Comparison of ENCODE assay signal across 16 cellular contexts in the genomic region with DNA sequence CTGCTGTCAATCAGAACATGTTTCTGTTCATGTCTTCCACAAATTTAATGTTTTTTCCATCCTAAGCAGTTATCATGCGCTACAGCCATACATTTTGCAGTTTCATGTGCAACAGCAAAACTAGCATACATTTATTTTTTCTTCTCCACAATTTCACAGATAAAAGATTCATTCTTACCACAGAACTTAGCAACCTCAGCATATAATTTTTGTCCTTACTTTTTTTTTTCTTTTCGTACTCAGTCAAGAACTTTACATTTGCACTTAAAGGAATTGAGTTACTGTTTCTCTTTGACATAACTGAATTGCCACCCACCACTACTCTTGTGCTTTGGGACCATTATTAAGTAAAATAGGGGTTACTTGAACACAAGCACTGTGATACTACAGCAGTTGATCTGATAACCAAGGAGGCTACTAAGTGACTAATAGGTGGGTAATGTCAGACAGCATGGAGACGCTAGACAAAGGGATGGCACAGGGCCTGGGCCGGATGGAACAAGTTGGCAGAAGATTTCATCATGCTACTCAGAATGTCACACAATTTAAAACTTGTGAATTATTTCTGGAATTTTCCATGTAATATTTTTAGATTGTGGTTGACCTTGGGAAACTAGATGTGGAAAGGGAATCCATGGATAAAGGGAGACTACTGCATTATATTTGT. TPM values are rescaled to one million over a fixed set of nuclear protein-coding genes. Genes with fewer than 3 reads are reported as not detected.
A peak's percentile ranks its signal among the peaks of the same experiment; 100 is the strongest.
DNase-seq lines count a peak whose midpoint lies in the region; ATAC-seq, FAIRE-seq and TF ChIP-seq lines count a peak whose summit lies in the region.
"Had no signal": no experiment of that assay in that cellular context is flagged by ENCODE, and none has a peak within 500 bp of the region (broad histone marks: within the 10 kb centered on the region; RNA-seq: fewer than 3 reads in every experiment).

No MANE protein-coding gene starts in this region.

- no peak overlapping the region for H3K27ac ChIP-seq in astrocyte (ENCODE audit: low read depth, low read length)
- H3K27ac ChIP-seq: dorsolateral prefrontal cortex, HL-60 had no signal

- no peaks in the 10 kb centered on the region for H3K36me3 Mint-ChIP-seq in astrocyte (ENCODE audit: low read depth, unreplicated experiment)
- no peaks in the 10 kb centered on the region for H3K36me3 Mint-ChIP-seq in stimulated activated naive B cell treated with anti-CD40 and anti-IgM and Interleukin-4, amounts not matched to agents 10 μg/mL and 1 μg/mL and 100 μg/mL, for 72 hours

- H3K27ac Mint-ChIP-seq in astrocyte (ENCODE audit: unreplicated experiment): peak overlapping the region; percentile 97
- no peak overlapping the region for H3K27ac Mint-ChIP-seq in stimulated activated naive B cell treated with anti-CD40 and anti-IgM and Interleukin-4, amounts not matched to agents 10 μg/mL and 1 μg/mL and 100 μg/mL, for 72 hours
- H3K27ac Mint-ChIP-seq: nephron had no signal

- H3K4me3 ChIP-seq in astrocyte (ENCODE audit: insufficient read depth, low read depth, low read length): no peak overlapping the region
- H3K4me3 ChIP-seq: dorsolateral prefrontal cortex had no signal

- no peaks in the 10 kb centered on the region for H3K4me1 ChIP-seq in astrocyte (ENCODE audit: insufficient read depth, low read length)

- ATAC-seq in omental fat pad (ENCODE audit: low FRiP score): no peak
- no peak for ATAC-seq in stimulated activated naive B cell treated with anti-CD40 and anti-IgM and Interleukin-4, amounts not matched to agents 10 μg/mL and 1 μg/mL and 100 μg/mL, for 72 hours (replicated peaks)
- ATAC-seq: left ventricle myocardium superior had no signal

- FAIRE-seq in astrocyte (lab: Jason Lieb, UNC): no peak

- H3K4me1 Mint-ChIP-seq in astrocyte (ENCODE audit: low read depth, unreplicated experiment): peaks cover 28% of the 10 kb centered on the region
- no peaks in the 10 kb centered on the region for H3K4me1 Mint-ChIP-seq in stimulated activated naive B cell treated with anti-CD40 and anti-IgM and Interleukin-4, amounts not matched to agents 10 μg/mL and 1 μg/mL and 100 μg/mL, for 72 hours
- H3K4me1 Mint-ChIP-seq: nephron had no signal

- TF ChIP-seq CTCF in astrocyte (IDR thresholded peaks at IDR 0.05; ENCODE audit: insufficient read depth, low read depth, low read length): no peak
- no peak for TF ChIP-seq CTCF in omental fat pad (IDR thresholded peaks at IDR 0.05)

- DNase-seq in Daoy (ENCODE audit: low read depth) (peak; percentile 10), M059J (ENCODE audit: low read depth) (peak; percentile 85), astrocyte (ENCODE audit: low read depth) (peak; percentile 2), islet precursor cell (peak; percentile 85), omental fat pad (ENCODE audit: low spot score) (no peak), NCI-H1092 (lab: John Stamatoyannopoulos, UW) (no peak), GM19240 (ENCODE audit: insufficient read length, low spot score) (no peak)
- DNase-seq in stimulated activated naive B cell treated with anti-CD40 and anti-IgM and Interleukin-4, amounts not matched to agents 10 μg/mL and 1 μg/mL and 100 μg/mL, for 72 hours: no peak
- DNase-seq: activated naive CD4-positive, alpha-beta T cell; dorsolateral prefrontal cortex; left ventricle myocardium superior; NCI-H1930 had no signal

- H3K36me3 ChIP-seq in astrocyte (ENCODE audit: insufficient read depth, low read length): no peaks in the 10 kb centered on the region

- no peak overlapping the region for H3K9ac ChIP-seq in astrocyte (ENCODE audit: low read length)

- no peak overlapping the region for H2AFZ ChIP-seq in astrocyte (ENCODE audit: low read depth, low read length)

- no peaks in the 10 kb centered on the region for H3K9me3 ChIP-seq in astrocyte (ENCODE audit: insufficient read depth, low read depth, low read length)

- peaks cover 2% of the 10 kb centered on the region for H3K9me3 Mint-ChIP-seq in astrocyte (ENCODE audit: unreplicated experiment)
- no peaks in the 10 kb centered on the region for H3K9me3 Mint-ChIP-seq in stimulated activated naive B cell treated with anti-CD40 and anti-IgM and Interleukin-4, amounts not matched to agents 10 μg/mL and 1 μg/mL and 100 μg/mL, for 72 hours
- H3K9me3 Mint-ChIP-seq: nephron had no signal

- no peak overlapping the region for H3K4me3 Mint-ChIP-seq in astrocyte (ENCODE audit: unreplicated experiment)
- H3K4me3 Mint-ChIP-seq in stimulated activated naive B cell treated with anti-CD40 and anti-IgM and Interleukin-4, amounts not matched to agents 10 μg/mL and 1 μg/mL and 100 μg/mL, for 72 hours: no peak overlapping the region
- H3K4me3 Mint-ChIP-seq: nephron had no signal

- no peaks in the 10 kb centered on the region for H4K20me1 ChIP-seq in astrocyte (ENCODE audit: insufficient read depth, low read length)

- no peak overlapping the region for H3K4me2 ChIP-seq in astrocyte (ENCODE audit: low read length)

- H3K79me2 ChIP-seq in astrocyte (ENCODE audit: insufficient read depth, low read length): no peaks in the 10 kb centered on the region

- no peaks in the 10 kb centered on the region for H3K27me3 Mint-ChIP-seq in astrocyte (ENCODE audit: low read depth, unreplicated experiment)
- no peaks in the 10 kb centered on the region for H3K27me3 Mint-ChIP-seq in stimulated activated naive B cell treated with anti-CD40 and anti-IgM and Interleukin-4, amounts not matched to agents 10 μg/mL and 1 μg/mL and 100 μg/mL, for 72 hours

- H3K27me3 ChIP-seq in astrocyte (ENCODE audit: insufficient read depth, low read length): no peaks in the 10 kb centered on the region

RNA-seq across cellular contexts. Expression of gene LHX8, which starts 50.2 kb away (rescaled TPM):
- 0.46 TPM in 1 of 2 replicates, not detected in the other for total RNA-seq in Daoy (2014; rRNA removed; shearing (Covaris generic))
- total RNA-seq in M059J (2014; rRNA removed; shearing (Covaris generic)): 1.5 and 1.6 TPM in 2 replicates
- 0.48 and 0.52 TPM in 2 replicates for total RNA-seq in astrocyte
- total RNA-seq in omental fat pad: not detected
- total RNA-seq: fibroblast of lung; left ventricle myocardium superior; T-helper 1 cell treated with Interleukin-12 subunit alpha and Interleukin-12 subunit beta and Interleukin-4 antibody, amounts not matched to agents 30 ng/mL and 1 ng/mL, for 36 hours had no signal

Comparison
In these comparisons a context has a peak if more than half of its experiments do, and no peak if none do; other contexts are left out.
1. DNase-seq: peak in Daoy (single experiment), M059J (single experiment), astrocyte (single experiment) and islet precursor cell (single experiment); none in omental fat pad (single experiment), NCI-H1092 (single experiment), GM19240 (single experiment) and stimulated activated naive B cell treated with anti-CD40 and anti-IgM and Interleukin-4, amounts not matched to agents 10 μg/mL and 1 μg/mL and 100 μg/mL, for 72 hours (single experiment).